In the genomic region with DNA sequence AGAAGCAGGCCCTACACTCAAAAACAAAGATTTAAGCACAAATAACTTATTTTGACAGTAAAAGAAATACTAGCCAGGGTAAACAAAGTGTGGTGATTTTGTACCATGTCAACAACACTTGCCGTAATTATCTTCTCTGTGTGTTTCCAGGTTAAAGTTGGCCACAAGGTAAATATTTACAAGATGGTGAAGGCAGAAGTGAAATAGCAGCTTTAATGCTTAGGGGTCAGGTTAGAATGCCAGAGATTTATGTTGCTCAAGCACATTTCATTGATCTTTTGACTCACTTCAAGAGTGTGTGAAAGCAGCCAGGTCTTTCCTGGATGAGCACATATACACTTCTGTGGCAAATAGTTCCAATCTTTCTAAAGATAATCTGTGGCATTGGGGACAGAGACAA, we compare ENCODE assay signal across 19 cellular contexts.
A peak's percentile ranks its signal among the peaks of the same experiment; 100 is the strongest.
DNase-seq lines count a peak whose midpoint lies in the region; ATAC-seq and TF ChIP-seq lines count a peak whose summit lies in the region.
"Had no signal": no experiment of that assay in that cellular context is flagged by ENCODE, and none has a peak within 500 bp of the region (broad histone marks: within the 10 kb centered on the region; RNA-seq: fewer than 3 reads in every experiment).

No MANE protein-coding gene starts in this region.

- peaks cover 27% of the 10 kb centered on the region for H3K4me1 Mint-ChIP-seq in nephron progenitor cell
- H3K4me1 Mint-ChIP-seq in stimulated activated memory B cell treated with anti-CD40 and anti-IgM and Interleukin-4, amounts not matched to agents 10 μg/mL and 1 μg/mL and 100 μg/mL, for 72 hours = no peaks in the 10 kb centered on the region
- H3K4me1 Mint-ChIP-seq: T-cell had no signal

- H3K27ac Mint-ChIP-seq in nephron progenitor cell = peak overlapping the region; percentile 95
- H3K27ac Mint-ChIP-seq in stimulated activated memory B cell treated with anti-CD40 and anti-IgM and Interleukin-4, amounts not matched to agents 10 μg/mL and 1 μg/mL and 100 μg/mL, for 72 hours = no peak overlapping the region
- H3K27ac Mint-ChIP-seq: T-cell had no signal

- peaks cover 15% of the 10 kb centered on the region for H3K36me3 Mint-ChIP-seq in nephron progenitor cell (ENCODE audit: low read depth)
- H3K36me3 Mint-ChIP-seq in stimulated activated memory B cell treated with anti-CD40 and anti-IgM and Interleukin-4, amounts not matched to agents 10 μg/mL and 1 μg/mL and 100 μg/mL, for 72 hours = no peaks in the 10 kb centered on the region
- H3K36me3 Mint-ChIP-seq: T-cell had no signal

- TF ChIP-seq CTCF in choroid plexus epithelial cell (conservative IDR thresholded peaks at IDR 0.05; ENCODE audit: low read depth, low read length) (no peak), nephron progenitor cell (IDR thresholded peaks at IDR 0.05) (no peak)

- ATAC-seq in stimulated activated memory B cell treated with anti-CD40 and anti-IgM and Interleukin-4, amounts not matched to agents 10 μg/mL and 1 μg/mL and 100 μg/mL, for 72 hours = no peak
- ATAC-seq: HCT116, T-cell had no signal

- H3K27me3 Mint-ChIP-seq in nephron progenitor cell (ENCODE audit: low read depth, poor library complexity) = peaks cover 9% of the 10 kb centered on the region
- H3K27me3 Mint-ChIP-seq in stimulated activated memory B cell treated with anti-CD40 and anti-IgM and Interleukin-4, amounts not matched to agents 10 μg/mL and 1 μg/mL and 100 μg/mL, for 72 hours = no peaks in the 10 kb centered on the region
- H3K27me3 Mint-ChIP-seq: T-cell had no signal

- peaks cover 23% of the 10 kb centered on the region for H3K9me3 Mint-ChIP-seq in nephron progenitor cell
- H3K9me3 Mint-ChIP-seq in stimulated activated memory B cell treated with anti-CD40 and anti-IgM and Interleukin-4, amounts not matched to agents 10 μg/mL and 1 μg/mL and 100 μg/mL, for 72 hours = peaks cover 10% of the 10 kb centered on the region

- DNase-seq in NCI-H2227 (lab: John Stamatoyannopoulos, UW; ENCODE audit: unreplicated experiment) (peak; percentile 10), NCI-H2227 treated with DMSO at 0.1 percent for 48 hours (lab: John Stamatoyannopoulos, UW) (no peak), NCI-H1417 (lab: John Stamatoyannopoulos, UW) (peak in 2 of 3 experiments; percentile 16 to 78), choroid plexus epithelial cell (ENCODE audit: low read depth) (peak; percentile 10), nephron progenitor cell (no peak), 8988T (no peak), UCSD-AML1 (lab: John Stamatoyannopoulos, UW; ENCODE audit: unreplicated experiment) (no peak)
- DNase-seq: GF-D8, NCI-H1092, NCI-H1436 treated with DMSO at 0.1 percent for 48 hours, NCI-H187 treated with DMSO at 0.1 percent for 48 hours, NCI-H510A treated with DMSO at 0.1 percent for 48 hours, NCI-H748 treated with DMSO at 0.1 percent for 48 hours, Right ventricle myocardium superior, RPMI8226, T-cell had no signal

- no peak overlapping the region for H3K4me3 Mint-ChIP-seq in nephron progenitor cell
- H3K4me3 Mint-ChIP-seq in stimulated activated memory B cell treated with anti-CD40 and anti-IgM and Interleukin-4, amounts not matched to agents 10 μg/mL and 1 μg/mL and 100 μg/mL, for 72 hours = no peak overlapping the region
- H3K4me3 Mint-ChIP-seq: T-cell had no signal

- H3K4me3 ChIP-seq in choroid plexus epithelial cell (ENCODE audit: low read depth, low read length) = no peak overlapping the region
- H3K4me3 ChIP-seq: SJSA1 had no signal

Comparison
In these comparisons a context has a peak if more than half of its experiments do, and no peak if none do; other contexts are left out.
1. DNase-seq: peak in NCI-H2227 (single experiment), NCI-H1417 (2 of 3) and choroid plexus epithelial cell (single experiment); none in NCI-H2227 treated with DMSO at 0.1 percent for 48 hours (single experiment), nephron progenitor cell (single experiment), 8988T (single experiment) and UCSD-AML1 (single experiment).